Comparison of ENCODE assay signal across 3 cellular contexts in genomic region chr1:34183381-34183780, GRCh38. TPM values are rescaled to one million over a fixed set of nuclear protein-coding genes. Genes with fewer than 3 reads are reported as not detected.
"Had no signal": no experiment of that assay in that cellular context is flagged by ENCODE, and none has a peak within 500 bp of the region (broad histone marks: within the 10 kb centered on the region; RNA-seq: fewer than 3 reads in every experiment).

No MANE protein-coding gene starts in this region.

RNA-seq across cellular contexts. Expression of gene C1orf94, which starts 6.7 kb away (rescaled TPM):
- total RNA-seq: GM23248, H4, HFFc6 had no signal

RNA-seq across cellular contexts. Expression of gene CSMD2, which starts 18.4 kb away (rescaled TPM):
- total RNA-seq: H4 had no signal
